Comparison of ENCODE assay signal across 9 cellular contexts in genomic region chr6:10630178-10630577, GRCh38.
"Had no signal": no experiment of that assay in that cellular context is flagged by ENCODE, and none has a peak within 500 bp of the region (broad histone marks: within the 10 kb centered on the region; RNA-seq: fewer than 3 reads in every experiment).

No MANE protein-coding gene starts in this region.

- H3K9me3 ChIP-seq: HAP-1 had no signal

- ATAC-seq: HCT116, HepG2 had no signal

- H3K27ac Mint-ChIP-seq: HFFc6 had no signal

- H3K27ac ChIP-seq: HL-60 had no signal

- H3K36me3 ChIP-seq: HAP-1 had no signal

- H3K4me3 ChIP-seq: HAP-1 had no signal

- H3K27me3 Mint-ChIP-seq: IgD-negative memory B cell had no signal

- DNase-seq: GOT3, H7, HFFc6, KBM-7 had no signal

- H3K4me3 Mint-ChIP-seq: HFFc6, IgD-negative memory B cell had no signal

- H3K9me3 Mint-ChIP-seq: HFFc6, IgD-negative memory B cell had no signal

- H3K4me1 ChIP-seq: HAP-1 had no signal
